ENCODE assay signal across 8 cellular contexts in genomic region chr10:22597142-22597541, GRCh38.
DNase-seq lines count a peak whose midpoint lies in the region; ATAC-seq and TF ChIP-seq lines count a peak whose summit lies in the region.

No MANE protein-coding gene starts in this region.

- DNase-seq in Daoy (ENCODE audit: low read depth) = peak; percentile 28
- peak; percentile 26 for DNase-seq in GM20000 (ENCODE audit: low spot score)
- peak; percentile 54 for DNase-seq in hepatic stellate cell (ENCODE audit: low spot score)
- DNase-seq in trophoblast cell = no peak
- no peak for DNase-seq in NCI-H2171 (lab: John Stamatoyannopoulos, UW)
- no peak for DNase-seq in HPDE6-E6E7 (ENCODE audit: extremely low spot score)
- DNase-seq in NCI-H345 treated with DMSO at 0.1 percent for 48 hours (lab: John Stamatoyannopoulos, UW; ENCODE audit: unreplicated experiment) = no peak

- H3K36me3 ChIP-seq in trophoblast cell (ENCODE audit: control insufficient read depth in 1 of 2, insufficient read depth in 2 of 2, low read length in 2 of 2) = peaks cover 2 to 3% of the 10 kb centered on the region in 2 experiments

- no peak for TF ChIP-seq CTCF in GM20000 (IDR thresholded peaks at IDR 0.05; ENCODE audit: extremely low read depth, missing control alignments)

- no peak overlapping the region for H4K8ac ChIP-seq in trophoblast cell (ENCODE audit: low read depth, low read length)

- no peaks in the 10 kb centered on the region for H3K27me3 ChIP-seq in trophoblast cell (ENCODE audit: insufficient read depth, low read length)

- no peak overlapping the region for H2BK5ac ChIP-seq in trophoblast cell (ENCODE audit: low read depth, low read length, poor library complexity)

- H3K23ac ChIP-seq in trophoblast cell (ENCODE audit: low read length) = no peak overlapping the region

- no peak overlapping the region for H4K12ac ChIP-seq in trophoblast cell (ENCODE audit: low read depth, low read length)

- no peak overlapping the region for H2AFZ ChIP-seq in trophoblast cell (ENCODE audit: insufficient read depth, low read length, poor library complexity)

- peaks cover 11 to 21% of the 10 kb centered on the region in 2 experiments for H3K4me1 ChIP-seq in trophoblast cell (ENCODE audit: control insufficient read depth in 1 of 2, insufficient read depth in 2 of 2, low read length in 2 of 2)

- no peak overlapping the region for H3K4me2 ChIP-seq in trophoblast cell (ENCODE audit: low read length)

- H3K4ac ChIP-seq in trophoblast cell (ENCODE audit: low read depth, low read length) = no peak overlapping the region

- no peaks in the 10 kb centered on the region for H3K9me3 ChIP-seq in trophoblast cell (ENCODE audit: insufficient read depth, low read depth, low read length)

- no peaks in the 10 kb centered on the region for H3K79me2 ChIP-seq in trophoblast cell (ENCODE audit: control insufficient read depth, insufficient read depth, low read length, poor library complexity)

- no peak overlapping the region for H3K18ac ChIP-seq in trophoblast cell (ENCODE audit: low read length)

- no peak overlapping the region for H2BK120ac ChIP-seq in trophoblast cell (ENCODE audit: insufficient read depth, low read length, poor library complexity)

- no peak overlapping the region for H4K91ac ChIP-seq in trophoblast cell (ENCODE audit: low read depth, low read length)

- no peak overlapping the region for H2BK12ac ChIP-seq in trophoblast cell (ENCODE audit: low read length)

- H3K9ac ChIP-seq in trophoblast cell (ENCODE audit: low read length) = no peak overlapping the region

- no peaks in the 10 kb centered on the region for H3K79me1 ChIP-seq in trophoblast cell (ENCODE audit: low read length)

- WGBS in trophoblast cell (ENCODE audit: extremely low coverage, insufficient coverage, insufficient read length) = no CpG with 5 or more reads among the region's 5 CpGs

- H3K4me3 ChIP-seq in trophoblast cell (ENCODE audit: low read depth, low read length) = no peak overlapping the region

- H3K27ac ChIP-seq in trophoblast cell (ENCODE audit: low read depth, low read length) = no peak overlapping the region

- peak; percentile 62 for ATAC-seq in HG03520 (IDR thresholded peaks at IDR 0.05; ENCODE audit: unreplicated experiment)

- H2AK5ac ChIP-seq in trophoblast cell (ENCODE audit: low read length) = no peak overlapping the region

- H3K14ac ChIP-seq in trophoblast cell (ENCODE audit: low read length) = no peak overlapping the region

Comparison
In these comparisons a context has a peak if more than half of its experiments do, and no peak if none do; other contexts are left out.
1. DNase-seq: peak in Daoy (single experiment), GM20000 (single experiment) and hepatic stellate cell (single experiment); none in trophoblast cell (0 of 2), NCI-H2171 (single experiment), HPDE6-E6E7 (single experiment) and NCI-H345 treated with DMSO at 0.1 percent for 48 hours (single experiment).